17 cellular contexts compared by ENCODE assay signal in genomic region chr5:61600141-61600480, GRCh38.
DNase-seq lines count a peak whose midpoint lies in the region; ATAC-seq and TF ChIP-seq lines count a peak whose summit lies in the region.
"Had no signal": no experiment of that assay in that cellular context is flagged by ENCODE, and none has a peak within 500 bp of the region (broad histone marks: within the 10 kb centered on the region; RNA-seq: fewer than 3 reads in every experiment).

No MANE protein-coding gene starts in this region.

- POLR2A ChIA-PET in Panc1 (lab: Charles Lee) = no interaction called here

- no peak overlapping the region for H4K8ac ChIP-seq in mesenchymal stem cell (ENCODE audit: low read length)

- no peak for ATAC-seq in Panc1

- H2AFZ ChIP-seq in GM23248 (0 out of 2 replicates have a peak overlapping the region, but pooled peaks have one; percentile 31), mesenchymal stem cell (ENCODE audit: low read depth, low read length) (no peak overlapping the region), smooth muscle cell (ENCODE audit: low read depth) (peak overlapping the region; percentile 21)

- H2BK5ac ChIP-seq in mesenchymal stem cell (ENCODE audit: low read depth, low read length, poor library complexity, severe bottlenecking) = no peak overlapping the region

- no peak overlapping the region for H2AK5ac ChIP-seq in mesenchymal stem cell (ENCODE audit: low read length, severe bottlenecking)

- no peak overlapping the region for H3K14ac ChIP-seq in mesenchymal stem cell (ENCODE audit: low read length in 2 of 2)

- in situ Hi-C loops in GM23248 (cut with MboI) (no loop called here), Panc1 (cut with HindIII; ENCODE audit: low pct_unique_long_range_greater_than_20kb, low sequenced_read_pairs) (no loop called here)

- intact Hi-C loops in Panc1 (cut with micrococcal nuclease; ENCODE audit: unreplicated experiment) (no loop called here), stomach (cut with DNase I; ENCODE audit: low total_unique reads) (no loop called here)

- H4K20me1 ChIP-seq in GM23248 (ENCODE audit: insufficient read depth) = no peaks in the 10 kb centered on the region
- no peaks in the 10 kb centered on the region for H4K20me1 ChIP-seq in smooth muscle cell (ENCODE audit: low read depth)

- no peak for TF ChIP-seq POLR2A in stomach (IDR thresholded peaks at IDR 0.05)

- H3K9ac ChIP-seq in GM23248 (no peak overlapping the region), mesenchymal stem cell (ENCODE audit: low read length) (no peak overlapping the region), smooth muscle cell (ENCODE audit: low read depth) (no peak overlapping the region)
- H3K9ac ChIP-seq: KMS-11 had no signal

- H3K79me1 ChIP-seq in mesenchymal stem cell (replicated peaks; ENCODE audit: low read length, poor library complexity, severe bottlenecking) = no peaks in the 10 kb centered on the region

- H3K23ac ChIP-seq in mesenchymal stem cell (ENCODE audit: low read length in 2 of 2) = no peak overlapping the region

- no peak overlapping the region for H2BK120ac ChIP-seq in mesenchymal stem cell (ENCODE audit: low read depth, low read length)

- H3K36me3 ChIP-seq in GM23248 (ENCODE audit: low read depth) = no peaks in the 10 kb centered on the region
- no peaks in the 10 kb centered on the region for H3K36me3 ChIP-seq in Panc1 (ENCODE audit: control insufficient read depth, insufficient read depth, low read length)
- no peaks in the 10 kb centered on the region for H3K36me3 ChIP-seq in mesenchymal stem cell (ENCODE audit: control insufficient read depth in 1 of 2, insufficient read depth in 2 of 2, low read depth in 1 of 2, low read length in 2 of 2)
- no peaks in the 10 kb centered on the region for H3K36me3 ChIP-seq in smooth muscle cell (ENCODE audit: low read depth)
- no peaks in the 10 kb centered on the region for H3K36me3 ChIP-seq in WERI-Rb-1
- no peaks in the 10 kb centered on the region for H3K36me3 ChIP-seq in stomach
- H3K36me3 ChIP-seq: HAP-1 had no signal

- no peak overlapping the region for H3K27ac ChIP-seq in GM23248
- H3K27ac ChIP-seq in Panc1 (ENCODE audit: low read length) = peak overlapping the region; percentile 31; the same call in 1 of the 2 replicates
- no peak overlapping the region for H3K27ac ChIP-seq in mesenchymal stem cell (ENCODE audit: low read length, poor library complexity, severe bottlenecking)
- H3K27ac ChIP-seq in smooth muscle cell (ENCODE audit: low read depth) = no peak overlapping the region
- H3K27ac ChIP-seq in WERI-Rb-1 = no peak overlapping the region
- H3K27ac ChIP-seq in stomach = no peak overlapping the region
- H3K27ac ChIP-seq: KMS-11 had no signal

- H3K79me2 ChIP-seq in GM23248 (ENCODE audit: insufficient read depth) (no peaks in the 10 kb centered on the region), smooth muscle cell (ENCODE audit: low read depth) (no peaks in the 10 kb centered on the region)

- CTCF ChIA-PET in Panc1 (lab: Charles Lee) = no interaction called here

- H3K4me3 ChIP-seq in GM23248 (no peak overlapping the region), Panc1 (ENCODE audit: low read depth in 2 of 2, low read length in 2 of 2) (no peak overlapping the region; a peak in 1 of 4 replicates), mesenchymal stem cell (ENCODE audit: insufficient read depth in 1 of 2, low read depth in 1 of 2, low read length in 2 of 2) (no peak overlapping the region), smooth muscle cell (no peak overlapping the region), WERI-Rb-1 (ENCODE audit: low read depth, low read length) (no peak overlapping the region), stomach (no peak overlapping the region)
- H3K4me3 ChIP-seq: HAP-1 had no signal

- no peaks in the 10 kb centered on the region for H3K9me3 ChIP-seq in GM23248 (ENCODE audit: low read depth)
- H3K9me3 ChIP-seq in Panc1 (ENCODE audit: control insufficient read depth, insufficient read depth, low read depth, low read length) = no peaks in the 10 kb centered on the region
- H3K9me3 ChIP-seq in mesenchymal stem cell (ENCODE audit: control insufficient read depth, low read length) = no peaks in the 10 kb centered on the region
- H3K9me3 ChIP-seq in smooth muscle cell (replicated peaks; ENCODE audit: low read depth) = no peaks in the 10 kb centered on the region
- peaks cover 3% of the 10 kb centered on the region for H3K9me3 ChIP-seq in WERI-Rb-1 (ENCODE audit: severe bottlenecking)
- H3K9me3 ChIP-seq in stomach = no peaks in the 10 kb centered on the region
- H3K9me3 ChIP-seq: HAP-1 had no signal

- BruUV-seq in Panc1 (replicated peaks; lab: Mats Ljungman, UMichigan) = no TSS peak

- peak overlapping the region; percentile 15 for H4K91ac ChIP-seq in mesenchymal stem cell (ENCODE audit: low read length)

- H3K9me2 ChIP-seq in GM23248 (ENCODE audit: insufficient read depth) = no peaks in the 10 kb centered on the region

- H3K4me2 ChIP-seq in GM23248 (ENCODE audit: unreplicated experiment) (no peak overlapping the region), mesenchymal stem cell (ENCODE audit: low read length, poor library complexity, severe bottlenecking) (no peak overlapping the region), smooth muscle cell (no peak overlapping the region)
- H3K4me2 ChIP-seq: KMS-11 had no signal

- TF ChIP-seq EP300 in stomach (IDR thresholded peaks at IDR 0.05) = no peak

- H3F3A ChIP-seq in GM23248 (ENCODE audit: insufficient read depth) (no peaks in the 10 kb centered on the region), smooth muscle cell (ENCODE audit: low read depth) (no peaks in the 10 kb centered on the region)

- H3K4ac ChIP-seq in mesenchymal stem cell (ENCODE audit: low read depth in 1 of 2, low read length in 2 of 2) = no peak overlapping the region

- no peak overlapping the region for H2BK15ac ChIP-seq in mesenchymal stem cell (ENCODE audit: low read depth, poor library complexity, severe bottlenecking)

- H3K18ac ChIP-seq in mesenchymal stem cell (ENCODE audit: low read depth in 1 of 2, low read length in 2 of 2) = peak overlapping the region in 1 of 2 experiments; percentile 57

- no peak for TF ChIP-seq CTCF in Panc1 (IDR thresholded peaks at IDR 0.05)
- TF ChIP-seq CTCF in smooth muscle cell (IDR thresholded peaks at IDR 0.05; ENCODE audit: borderline replicate concordance, insufficient read depth, poor library complexity, severe bottlenecking) = no peak
- no peak for TF ChIP-seq CTCF in WERI-Rb-1 (IDR thresholded peaks at IDR 0.05; ENCODE audit: low read depth, low read length)
- TF ChIP-seq CTCF in stomach (IDR thresholded peaks at IDR 0.05) = no peak

- H3K4me1 ChIP-seq in GM23248 (ENCODE audit: insufficient read depth) (0 out of 2 replicates have a peak, but pooled peaks cover 4% of the 10 kb centered on the region), Panc1 (ENCODE audit: control insufficient read depth, insufficient read depth, low read length) (peaks cover 15% of the 10 kb centered on the region), mesenchymal stem cell (ENCODE audit: control insufficient read depth, insufficient read depth, low read depth, low read length) (peaks cover 2% of the 10 kb centered on the region), smooth muscle cell (ENCODE audit: low read depth) (no peaks in the 10 kb centered on the region), stomach (peaks cover 0 to 28% (median 15%) of the 10 kb centered on the region in 4 donors)

- H3K27me3 ChIP-seq in GM23248 (replicated peaks; ENCODE audit: insufficient read depth) = 0 out of 2 replicates have a peak, but pooled peaks cover 3% of the 10 kb centered on the region
- no peaks in the 10 kb centered on the region for H3K27me3 ChIP-seq in Panc1 (ENCODE audit: control insufficient read depth, insufficient read depth, low read length)
- H3K27me3 ChIP-seq in mesenchymal stem cell (ENCODE audit: control insufficient read depth in 1 of 2, insufficient read depth in 1 of 2, low read length in 2 of 2) = peaks cover 0 to 24% of the 10 kb centered on the region in 2 experiments
- no peaks in the 10 kb centered on the region for H3K27me3 ChIP-seq in smooth muscle cell (ENCODE audit: low read depth)
- H3K27me3 ChIP-seq in WERI-Rb-1 (ENCODE audit: insufficient read depth, low read depth, severe bottlenecking) = peaks cover 9% of the 10 kb centered on the region
- no peaks in the 10 kb centered on the region for H3K27me3 ChIP-seq in stomach

- no peak for DNase-seq in GM23248
- DNase-seq in Panc1 (ENCODE audit: low read depth, low spot score) = no peak
- DNase-seq in mesenchymal stem cell = no peak
- no peak for DNase-seq in smooth muscle cell (lab: John Stamatoyannopoulos, UW; ENCODE audit: unreplicated experiment)
- no peak for DNase-seq in WERI-Rb-1
- DNase-seq in stomach = no peak
- no peak for DNase-seq in C1 segment of cervical spinal cord (lab: John Stamatoyannopoulos, UW)
- DNase-seq: CD8-positive, alpha-beta memory T cell; GDM1; MV-4-11; NCI-H1105 treated with DMSO at 0.1 percent for 48 hours; NCI-H2171; NCI-H345; NCI-H774; NK-92 treated with Interleukin-12 subunit alpha and Interleukin-12 subunit beta, amount 100 ng/mL, for 24 hours had no signal

- H2BK12ac ChIP-seq in mesenchymal stem cell (ENCODE audit: low read length in 2 of 2) = no peak overlapping the region
